In the genomic region with DNA sequence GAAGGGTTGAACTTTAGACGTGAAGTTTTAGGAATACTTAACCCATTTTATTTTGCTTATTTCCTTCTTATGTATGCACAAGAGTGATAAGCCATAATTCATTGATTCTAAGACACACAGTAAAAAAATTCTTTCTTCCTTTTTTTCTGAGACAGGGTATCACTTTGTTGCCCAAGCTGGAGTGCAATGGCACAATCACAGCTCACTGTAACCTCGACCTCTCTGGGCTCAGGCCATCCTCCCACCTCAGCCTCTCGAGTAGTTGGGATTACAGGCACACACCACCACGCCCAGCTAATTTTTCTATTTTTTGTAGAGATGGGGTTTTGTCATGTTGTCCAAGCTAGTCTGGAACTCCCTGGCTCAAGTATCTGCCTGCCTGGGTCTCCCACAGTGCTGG, we compare ENCODE assay signal across 1 cellular context.
TF ChIP-seq lines count a peak whose summit lies in the region.

No MANE protein-coding gene starts in this region.

TF ChIP-seq in HCT116, 20 proteins besides CTCF, POLR2A, EP300 and RAD21:
- no peak for TF ChIP-seq FOSL1 (IDR thresholded peaks at IDR 0.05; ENCODE audit: low read depth)
- no peak for TF ChIP-seq MAX (IDR thresholded peaks at IDR 0.05)
- no peak for TF ChIP-seq TCF7L2 (IDR thresholded peaks at IDR 0.05; ENCODE audit: borderline replicate concordance, extremely low read depth, insufficient read depth, insufficient read length)
- no peak for TF ChIP-seq CEBPB (IDR thresholded peaks at IDR 0.05; ENCODE audit: low read depth)
- no peak for TF ChIP-seq EGR1 (IDR thresholded peaks at IDR 0.05; ENCODE audit: low read depth)
- no peak for TF ChIP-seq SP1 (IDR thresholded peaks at IDR 0.05; ENCODE audit: low read depth)
- TF ChIP-seq ZNF274 (IDR thresholded peaks at IDR 0.05; ENCODE audit: low read depth, low read length), result no peak
- TF ChIP-seq REST (IDR thresholded peaks at IDR 0.05; ENCODE audit: low read depth), result no peak
- no peak for TF ChIP-seq ZFX (IDR thresholded peaks at IDR 0.05)
- TF ChIP-seq, protein P1, sequence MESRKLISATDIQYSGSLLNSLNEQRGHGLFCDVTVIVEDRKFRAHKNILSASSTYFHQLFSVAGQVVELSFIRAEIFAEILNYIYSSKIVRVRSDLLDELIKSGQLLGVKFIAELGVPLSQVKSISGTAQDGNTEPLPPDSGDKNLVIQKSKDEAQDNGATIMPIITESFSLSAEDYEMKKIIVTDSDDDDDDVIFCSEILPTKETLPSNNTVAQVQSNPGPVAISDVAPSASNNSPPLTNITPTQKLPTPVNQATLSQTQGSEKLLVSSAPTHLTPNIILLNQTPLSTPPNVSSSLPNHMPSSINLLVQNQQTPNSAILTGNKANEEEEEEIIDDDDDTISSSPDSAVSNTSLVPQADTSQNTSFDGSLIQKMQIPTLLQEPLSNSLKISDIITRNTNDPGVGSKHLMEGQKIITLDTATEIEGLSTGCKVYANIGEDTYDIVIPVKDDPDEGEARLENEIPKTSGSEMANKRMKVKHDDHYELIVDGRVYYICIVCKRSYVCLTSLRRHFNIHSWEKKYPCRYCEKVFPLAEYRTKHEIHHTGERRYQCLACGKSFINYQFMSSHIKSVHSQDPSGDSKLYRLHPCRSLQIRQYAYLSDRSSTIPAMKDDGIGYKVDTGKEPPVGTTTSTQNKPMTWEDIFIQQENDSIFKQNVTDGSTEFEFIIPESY (IDR thresholded peaks at IDR 0.05; ENCODE audit: extremely low read depth, insufficient replicate concordance, low read length), result no peak
- TF ChIP-seq SIN3A (IDR thresholded peaks at IDR 0.05; ENCODE audit: low read depth), result no peak
- TF ChIP-seq CBX3 (IDR thresholded peaks at IDR 0.05; ENCODE audit: low read depth), result no peak
